In the genomic region with DNA sequence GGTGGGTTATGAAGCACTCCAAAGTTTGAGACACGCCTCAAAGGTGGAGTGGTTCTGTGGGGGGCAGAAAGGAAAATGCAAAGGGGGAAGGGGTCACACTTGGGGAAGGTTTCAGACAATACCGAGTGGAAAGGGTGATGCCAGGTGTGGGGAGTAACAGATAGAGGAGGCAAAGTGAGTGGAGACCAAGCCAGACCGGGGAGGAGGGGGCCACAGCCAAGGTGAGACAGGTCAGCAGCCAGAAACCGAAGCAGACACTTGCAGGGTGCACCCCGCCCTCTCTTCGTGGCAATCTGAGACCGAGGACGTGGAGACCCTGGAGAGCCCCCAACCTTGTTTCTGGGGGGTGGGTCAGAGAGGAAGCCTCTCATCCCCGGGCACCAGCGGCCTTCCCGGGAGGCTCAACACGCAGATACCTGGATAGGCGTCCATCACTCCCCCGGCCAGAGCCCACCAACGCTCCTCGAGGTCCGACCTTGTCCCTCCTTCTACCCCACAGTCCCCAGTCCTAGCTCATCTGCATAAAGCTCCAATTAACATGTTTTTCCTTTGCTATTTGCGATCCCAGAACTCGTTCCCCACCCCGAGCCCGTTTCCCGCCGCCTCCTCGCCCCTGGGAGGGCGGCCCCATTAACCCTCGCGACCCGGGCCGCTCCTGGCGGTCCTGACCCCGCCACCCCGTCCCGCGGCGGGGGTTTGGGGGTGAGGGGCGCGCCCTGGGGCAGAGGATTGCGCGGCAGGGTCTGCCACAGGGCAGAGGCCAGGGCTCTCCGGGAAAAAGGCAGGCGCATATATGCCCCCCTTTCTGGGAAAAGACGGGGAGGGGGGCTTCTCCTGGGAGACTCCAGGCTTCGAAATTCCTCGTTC, we compare ENCODE assay signal across 13 cellular contexts. TPM values are rescaled to one million over a fixed set of nuclear protein-coding genes. Genes with fewer than 3 reads are reported as not detected.
DNase-seq lines count a peak whose midpoint lies in the region; ATAC-seq and TF ChIP-seq lines count a peak whose summit lies in the region.
"Had no signal": no experiment of that assay in that cellular context is flagged by ENCODE, and none has a peak within 500 bp of the region (broad histone marks: within the 10 kb centered on the region; RNA-seq: fewer than 3 reads in every experiment).

No MANE protein-coding gene starts in this region.

- H3K27me3 ChIP-seq in DOHH2 (ENCODE audit: control insufficient read depth, low read length): peaks cover 11% of the 10 kb centered on the region
- no peaks in the 10 kb centered on the region for H3K27me3 ChIP-seq in OCI-LY3 (ENCODE audit: low read depth, low read length)
- H3K27me3 ChIP-seq in psoas muscle (ENCODE audit: insufficient read depth in 3 of 3, low read length in 2 of 3): peaks cover 0 to 6% (median 5%) of the 10 kb centered on the region in 3 donors
- H3K27me3 ChIP-seq: uterus had no signal

- H3K9ac ChIP-seq in OCI-LY3 (ENCODE audit: low read length): peak overlapping the region; percentile 88

- H3K79me2 ChIP-seq in DOHH2 (ENCODE audit: control insufficient read depth, low read length) (no peaks in the 10 kb centered on the region), OCI-LY3 (ENCODE audit: low read length) (no peaks in the 10 kb centered on the region)

- H3K9me3 ChIP-seq in DOHH2 (ENCODE audit: control insufficient read depth, insufficient read depth, low read length) (no peaks in the 10 kb centered on the region), OCI-LY3 (ENCODE audit: insufficient read depth, low read length) (no peaks in the 10 kb centered on the region), psoas muscle (no peaks in the 10 kb centered on the region)
- H3K9me3 ChIP-seq: uterus had no signal

- H3K36me3 ChIP-seq in DOHH2 (ENCODE audit: control insufficient read depth, low read length): peaks cover 22% of the 10 kb centered on the region
- peaks cover 21% of the 10 kb centered on the region for H3K36me3 ChIP-seq in OCI-LY3 (replicated peaks; ENCODE audit: low read depth, low read length)
- H3K36me3 ChIP-seq in psoas muscle (ENCODE audit: insufficient read depth in 1 of 2, low read depth in 1 of 2): peaks cover 0 to 32% of the 10 kb centered on the region in 2 donors
- H3K36me3 ChIP-seq: uterus had no signal

- no peaks in the 10 kb centered on the region for H3K9me2 ChIP-seq in DOHH2 (replicated peaks; ENCODE audit: control insufficient read depth, low read length)

- H3K36me3 Mint-ChIP-seq in activated T-cell treated with anti-CD3 and anti-CD28 coated beads, Interleukin-2, amount 50 U/mL, for 24 hours (ENCODE audit: low read depth): peaks cover 29% of the 10 kb centered on the region

- H3K27me3 Mint-ChIP-seq in activated T-cell treated with anti-CD3 and anti-CD28 coated beads, Interleukin-2, amount 50 U/mL, for 24 hours: peaks cover 28% of the 10 kb centered on the region

- H4K20me1 ChIP-seq in DOHH2 (ENCODE audit: control insufficient read depth, insufficient read depth, low read depth, low read length): no peaks in the 10 kb centered on the region
- no peaks in the 10 kb centered on the region for H4K20me1 ChIP-seq in OCI-LY3 (ENCODE audit: insufficient read depth, low read length)

- ATAC-seq in psoas muscle: peak in 2 of 4 donors; percentile 3 to 4
- no peak for ATAC-seq in GM21423 (IDR thresholded peaks at IDR 0.05; ENCODE audit: unreplicated experiment)

- intact Hi-C loops in psoas muscle (cut with DNase I): loop anchor here (2.0 to 5.0 kb wide), 2 partner anchors 19 to 135 kb away; no protein-coding TSS in a partner anchor

- 18 to 33% (median 21%) methylated on average over 35 to 44 of the region's 44 CpGs for WGBS in psoas muscle, 3 donors

- H2AFZ ChIP-seq in OCI-LY3 (ENCODE audit: low read depth, low read length): 0 out of 2 replicates have a peak overlapping the region, but pooled peaks have one; percentile 2

- DNase-seq in fibroblast of pulmonary artery (ENCODE audit: low read depth) (no peak), psoas muscle (no peak), iPS-NIHi11 (ENCODE audit: low spot score) (no peak)
- no peak for DNase-seq in activated T-cell treated with anti-CD3 and anti-CD28 coated beads, Interleukin-2, amount 50 U/mL, for 24 hours
- DNase-seq: GOT3, OCI-M1, uterus had no signal

- no peak overlapping the region for H3K4me3 Mint-ChIP-seq in activated T-cell treated with anti-CD3 and anti-CD28 coated beads, Interleukin-2, amount 50 U/mL, for 24 hours

- no peak overlapping the region for H3K27ac Mint-ChIP-seq in activated T-cell treated with anti-CD3 and anti-CD28 coated beads, Interleukin-2, amount 50 U/mL, for 24 hours
- H3K27ac Mint-ChIP-seq: activated T-helper 2 cell treated with anti-CD3 and anti-CD28 coated beads, Interferon-gamma antibody, Interleukin-2, Interleukin-4, amounts not matched to agents 10 μg/mL and 5 μg/mL and 100 μg/mL, durations not matched to agents 14 hours and 24 hours and 36 hours had no signal

- TF ChIP-seq CTCF in DOHH2 (IDR thresholded peaks at IDR 0.05; ENCODE audit: low read depth, low read length, poor library complexity, severe bottlenecking) (no peak), OCI-LY3 (IDR thresholded peaks at IDR 0.05; ENCODE audit: low read depth, low read length) (no peak), fibroblast of pulmonary artery (IDR thresholded peaks at IDR 0.05; ENCODE audit: low read length, missing control alignments) (no peak), psoas muscle (IDR thresholded peaks at IDR 0.05) (no peak)

- H3K4me2 ChIP-seq in DOHH2 (ENCODE audit: low read length) (peak overlapping the region; percentile 65), OCI-LY3 (ENCODE audit: low read length) (peak overlapping the region; percentile 96)

- no peaks in the 10 kb centered on the region for H3K9me3 Mint-ChIP-seq in activated T-cell treated with anti-CD3 and anti-CD28 coated beads, Interleukin-2, amount 50 U/mL, for 24 hours
- H3K9me3 Mint-ChIP-seq: activated T-helper 2 cell treated with anti-CD3 and anti-CD28 coated beads, Interferon-gamma antibody, Interleukin-2, Interleukin-4, amounts not matched to agents 10 μg/mL and 5 μg/mL and 100 μg/mL, durations not matched to agents 14 hours and 24 hours and 36 hours had no signal

- H3K4me1 Mint-ChIP-seq in activated T-cell treated with anti-CD3 and anti-CD28 coated beads, Interleukin-2, amount 50 U/mL, for 24 hours (ENCODE audit: low read depth): peaks cover 14% of the 10 kb centered on the region

- H3F3A ChIP-seq in DOHH2 (ENCODE audit: control insufficient read depth, insufficient read depth): 0 out of 2 replicates have a peak, but pooled peaks cover 2% of the 10 kb centered on the region

- H3K4me3 ChIP-seq in DOHH2 (ENCODE audit: low read length) (peak overlapping the region; percentile 69), OCI-LY3 (ENCODE audit: low read length) (peak overlapping the region; percentile 79), fibroblast of pulmonary artery (replicated peaks; ENCODE audit: low read depth, low read length) (peak overlapping the region; percentile 48), psoas muscle (peak overlapping the region; percentile 61)
- H3K4me3 ChIP-seq: uterus had no signal

- H3K4me1 ChIP-seq in DOHH2 (ENCODE audit: control insufficient read depth, low read length) (peaks cover 48% of the 10 kb centered on the region), OCI-LY3 (ENCODE audit: low read length) (peaks cover 74% of the 10 kb centered on the region), psoas muscle (peaks cover 11% of the 10 kb centered on the region)

- H3K27ac ChIP-seq in DOHH2 (ENCODE audit: low read depth, low read length): no peak overlapping the region
- H3K27ac ChIP-seq in OCI-LY3 (ENCODE audit: low read length): peak overlapping the region; percentile 68
- no peak overlapping the region for H3K27ac ChIP-seq in psoas muscle
- H3K27ac ChIP-seq: uterus had no signal

RNA-seq across cellular contexts. Expression of a gene that starts 21.8 kb away (rescaled TPM):
- total RNA-seq in psoas muscle: 1 to 10 TPM in 1 of 4 donors, under 1 TPM in 3; 0.77 to 1.1 (median 0.84) TPM
- polyA plus RNA-seq in psoas muscle: under 1 TPM; 0.44 to 0.61 (median 0.49) TPM
- total RNA-seq: activated T-helper 2 cell treated with anti-CD3 and anti-CD28 coated beads, Interferon-gamma antibody, Interleukin-2, Interleukin-4, amounts not matched to agents 10 μg/mL and 5 μg/mL and 100 μg/mL, durations not matched to agents 14 hours and 24 hours and 36 hours had no signal

RNA-seq across cellular contexts. Expression of a gene that starts 33.4 kb away (rescaled TPM):
- 10 to 100 TPM in 1 of 4 donors, 1 to 10 TPM in 3; 4.1 to 15.3 (median 7.1) TPM for total RNA-seq in psoas muscle
- polyA plus RNA-seq in psoas muscle: 10 to 100 TPM in 1 of 3 donors, 1 to 10 TPM in 2; 3.5 to 13.7 (median 7.5) TPM

RNA-seq across cellular contexts. Expression of a gene that starts 48.4 kb away (rescaled TPM):
- 10 to 100 TPM; 55.0 to 90.0 (median 73.0) TPM for total RNA-seq in psoas muscle
- polyA plus RNA-seq in psoas muscle: 100 to 1,000 TPM in 2 of 3 donors, 10 to 100 TPM in 1; 97.7 to 149 (median 112) TPM

RNA-seq across cellular contexts. Expression of a gene that starts 55.2 kb away (rescaled TPM):
- 10 to 100 TPM; 10.6 to 18.8 (median 16.0) TPM for total RNA-seq in psoas muscle
- polyA plus RNA-seq in psoas muscle: 10 to 100 TPM in 1 of 3 donors, 1 to 10 TPM in 2; 5.8 to 14.7 (median 6.4) TPM

RNA-seq across cellular contexts. Expression of a gene that starts 55.2 kb away (rescaled TPM):
- 100 to 1,000 TPM in 1 of 4 donors, 10 to 100 TPM in 2, 1 to 10 TPM in 1; 7.6 to 118 (median 36.9) TPM for total RNA-seq in psoas muscle
- polyA plus RNA-seq in psoas muscle: 10 to 100 TPM in 2 of 3 donors, 1 to 10 TPM in 1; 6.7 to 19.7 (median 14.9) TPM
- total RNA-seq: activated T-helper 2 cell treated with anti-CD3 and anti-CD28 coated beads, Interferon-gamma antibody, Interleukin-2, Interleukin-4, amounts not matched to agents 10 μg/mL and 5 μg/mL and 100 μg/mL, durations not matched to agents 14 hours and 24 hours and 36 hours; dermis blood vessel endothelial cell; omental fat pad; uterus had no signal
